ENCODE assay signal across 13 cellular contexts in genomic region chr1:222896630-222897526, GRCh38.
A peak's percentile ranks its signal among the peaks of the same experiment; 100 is the strongest.
DNase-seq lines count a peak whose midpoint lies in the region; ATAC-seq and TF ChIP-seq lines count a peak whose summit lies in the region.
"Had no signal": no experiment of that assay in that cellular context is flagged by ENCODE, and none has a peak within 500 bp of the region (broad histone marks: within the 10 kb centered on the region; RNA-seq: fewer than 3 reads in every experiment).

No MANE protein-coding gene starts in this region.

- H3K27ac Mint-ChIP-seq in activated CD4-positive, alpha-beta T cell treated with anti-CD3 and anti-CD28 coated beads for 36 hours, result peak overlapping the region; percentile 73
- H3K27ac Mint-ChIP-seq: endodermal cell had no signal

- no peak overlapping the region for H3K9ac ChIP-seq in rectal smooth muscle tissue (ENCODE audit: low read length)

- DNase-seq in activated CD4-positive, alpha-beta T cell treated with anti-CD3 and anti-CD28 coated beads for 36 hours, result no peak
- DNase-seq in activated CD4-positive, alpha-beta T cell treated with anti-CD3 and anti-CD28 coated beads, Interleukin-2, amount 50 U/mL, for 1 hour, result no peak
- DNase-seq in M059J (ENCODE audit: low read depth), result peak; percentile 60
- DNase-seq in coronary artery (ENCODE audit: low spot score), result no peak
- DNase-seq in RPMI8226, result no peak
- DNase-seq in HEK293T (ENCODE audit: extremely low spot score), result no peak
- DNase-seq: 8988T, anterior cingulate cortex, endodermal cell, NCI-H524 treated with DMSO at 0.1 percent for 48 hours had no signal

- no peaks in the 10 kb centered on the region for H3K27me3 Mint-ChIP-seq in activated CD4-positive, alpha-beta T cell treated with anti-CD3 and anti-CD28 coated beads for 36 hours

- POLR2A ChIA-PET in activated CD4-positive, alpha-beta T cell treated with anti-CD3 and anti-CD28 coated beads for 36 hours (lab: Charles Lee), result no interaction called here
- POLR2A ChIA-PET in HEK293T (lab: Yijun Ruan, JAX), result no interaction called here

- H3K9me3 Mint-ChIP-seq in activated CD4-positive, alpha-beta T cell treated with anti-CD3 and anti-CD28 coated beads for 36 hours (ENCODE audit: low read depth), result no peaks in the 10 kb centered on the region

- no peaks in the 10 kb centered on the region for H3K27me3 ChIP-seq in rectal smooth muscle tissue (ENCODE audit: control insufficient read depth, insufficient read depth, low read length)

- H3K4me3 ChIP-seq in coronary artery, result peak overlapping the region; percentile 49
- peak overlapping the region; percentile 8 for H3K4me3 ChIP-seq in rectal smooth muscle tissue (ENCODE audit: low read length)

- peaks cover 8% of the 10 kb centered on the region for H3K36me3 Mint-ChIP-seq in activated CD4-positive, alpha-beta T cell treated with anti-CD3 and anti-CD28 coated beads for 36 hours (ENCODE audit: low read depth)

- peaks cover 6% of the 10 kb centered on the region for H3K4me1 ChIP-seq in rectal smooth muscle tissue (ENCODE audit: control insufficient read depth, insufficient read depth, low read length)

- H3K4me1 Mint-ChIP-seq in activated CD4-positive, alpha-beta T cell treated with anti-CD3 and anti-CD28 coated beads for 36 hours, result peaks cover 17% of the 10 kb centered on the region
- H3K4me1 Mint-ChIP-seq: endodermal cell, neural crest cell had no signal

- ATAC-seq in activated CD4-positive, alpha-beta T cell treated with anti-CD3 and anti-CD28 coated beads for 36 hours, result peak; percentile 64
- ATAC-seq in HG02798 (IDR thresholded peaks at IDR 0.05; ENCODE audit: poor library complexity, unreplicated experiment), result no peak

- intact Hi-C loops in activated CD4-positive, alpha-beta T cell treated with anti-CD3 and anti-CD28 coated beads for 36 hours (cut with DNase I, micrococcal nuclease), result loop anchor here (1.0 kb wide), 1 partner anchor 17 kb away; no protein-coding TSS in a partner anchor

- no peak for TF ChIP-seq CTCF in coronary artery (IDR thresholded peaks at IDR 0.05)

- no peaks in the 10 kb centered on the region for H3K36me3 ChIP-seq in rectal smooth muscle tissue (ENCODE audit: control insufficient read depth, insufficient read depth, low read length)

- no peak overlapping the region for H3K27ac ChIP-seq in coronary artery
- no peak overlapping the region for H3K27ac ChIP-seq in rectal smooth muscle tissue (ENCODE audit: low read depth, low read length)

- CTCF ChIA-PET in activated CD4-positive, alpha-beta T cell treated with anti-CD3 and anti-CD28 coated beads for 36 hours (lab: Charles Lee), result interaction anchor here (0.6 kb wide), 1 partner anchor 189 kb away, joined by 3 read pairs; no protein-coding TSS in a partner anchor
- CTCF ChIA-PET in HEK293T (lab: Yijun Ruan, JAX), result no interaction called here

- peak overlapping the region; percentile 35 for H3K4me3 Mint-ChIP-seq in activated CD4-positive, alpha-beta T cell treated with anti-CD3 and anti-CD28 coated beads for 36 hours
- H3K4me3 Mint-ChIP-seq: endodermal cell, neural crest cell had no signal

TF ChIP-seq in HEK293T, 16 proteins besides CTCF, POLR2A, EP300 and RAD21:
- TF ChIP-seq ARNT (IDR thresholded peaks at IDR 0.05), result no peak
- TF ChIP-seq PKNOX1 (IDR thresholded peaks at IDR 0.05), result no peak
- TF ChIP-seq LEF1 (IDR thresholded peaks at IDR 0.05; ENCODE audit: borderline replicate concordance), result no peak
- TF ChIP-seq HDGF (IDR thresholded peaks at IDR 0.05; ENCODE audit: borderline replicate concordance), result no peak
- no peak for TF ChIP-seq BHLHE40 (IDR thresholded peaks at IDR 0.05; ENCODE audit: borderline replicate concordance)
- TF ChIP-seq SP1 (IDR thresholded peaks at IDR 0.05), result no peak
- TF ChIP-seq TARDBP (IDR thresholded peaks at IDR 0.05), result no peak
- TF ChIP-seq FOXK2 (IDR thresholded peaks at IDR 0.05), result no peak
- no peak for TF ChIP-seq ZNF384 (IDR thresholded peaks at IDR 0.05)
- no peak for TF ChIP-seq CTBP1 (IDR thresholded peaks at IDR 0.05; ENCODE audit: borderline replicate concordance)
- TF ChIP-seq SUZ12 (IDR thresholded peaks at IDR 0.05), result no peak
- TF ChIP-seq FOXM1 (IDR thresholded peaks at IDR 0.05; ENCODE audit: borderline replicate concordance), result no peak
- no peak for TF ChIP-seq FOXA1 (IDR thresholded peaks at IDR 0.05)
- TF ChIP-seq L3MBTL2 (conservative IDR thresholded peaks at IDR 0.05), result no peak
- TF ChIP-seq NFRKB (IDR thresholded peaks at IDR 0.05), result no peak
- TF ChIP-seq ELF4 (IDR thresholded peaks at IDR 0.05), result no peak
TF ChIP-seq in HEK293T: peak in this region for 0.
